ENCODE assay signal across 8 cellular contexts in the genomic region with DNA sequence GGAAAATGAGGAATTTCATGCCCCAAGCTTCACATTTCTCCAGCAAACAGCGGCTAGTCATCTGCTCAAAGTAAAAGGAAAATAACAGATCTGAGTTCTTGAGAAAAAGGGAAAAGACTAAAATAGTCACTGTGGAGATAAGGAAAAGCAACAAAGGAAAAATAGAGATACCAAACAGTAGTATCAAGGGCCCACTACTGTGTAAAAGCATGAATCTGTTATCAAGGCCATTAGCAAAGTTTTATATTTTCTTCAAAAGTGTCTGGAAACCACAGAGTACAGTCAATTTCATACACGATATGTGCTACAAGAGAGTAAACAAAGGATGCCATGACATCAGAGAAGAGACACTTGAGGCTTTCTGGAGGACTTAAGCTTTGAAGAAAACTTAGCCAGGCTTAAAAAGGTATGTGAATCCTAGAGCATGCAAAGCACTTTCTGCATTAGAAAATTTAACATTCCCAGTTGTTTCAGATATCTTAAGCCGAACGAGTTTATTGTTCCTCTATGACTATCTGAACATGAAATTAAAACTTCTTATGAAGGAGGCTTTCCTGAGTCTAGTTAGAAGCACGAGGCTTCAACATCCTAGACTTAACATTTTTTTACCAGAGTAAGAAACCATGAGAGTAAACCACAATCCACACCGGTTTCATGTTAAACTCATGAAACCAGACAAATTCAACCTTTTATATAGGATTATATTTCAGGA. TPM values are rescaled to one million over a fixed set of nuclear protein-coding genes. Genes with fewer than 3 reads are reported as not detected.
A peak's percentile ranks its signal among the peaks of the same experiment; 100 is the strongest.
DNase-seq lines count a peak whose midpoint lies in the region; ATAC-seq and TF ChIP-seq lines count a peak whose summit lies in the region.

No MANE protein-coding gene starts in this region.

- POLR2A ChIA-PET in BJ (lab: Charles Lee): no interaction called here
- POLR2A ChIA-PET in activated CD4-positive, alpha-beta memory T cell treated with anti-CD3 and anti-CD28 coated beads, Interleukin-2, amount 10 ng/mL, durations not matched to agents 7 days and 5 days (lab: Charles Lee): interaction anchor here (0.8 to 2.5 kb wide), 7 partner anchors 12 to 344 kb away, joined by 3 to 10 read pairs (median 5); a partner anchor contains a TSS

- H3K9me3 ChIP-seq in WERI-Rb-1 (ENCODE audit: severe bottlenecking): no peaks in the 10 kb centered on the region

- H3K4me3 Mint-ChIP-seq in activated CD4-positive, alpha-beta memory T cell treated with anti-CD3 and anti-CD28 coated beads, Interleukin-2, amount 10 ng/mL, durations not matched to agents 7 days and 5 days: no peak overlapping the region

- no peak for DNase-seq in BJ (ENCODE audit: low read depth)
- DNase-seq in WERI-Rb-1: no peak
- DNase-seq in left kidney (ENCODE audit: low read depth, low spot score): peak; percentile 58
- DNase-seq in activated CD4-positive, alpha-beta memory T cell treated with anti-CD3 and anti-CD28 coated beads, Interleukin-2, amount 10 ng/mL, durations not matched to agents 7 days and 5 days: no peak
- DNase-seq in SW480 (ENCODE audit: low spot score): no peak
- DNase-seq in activated CD8-positive, alpha-beta memory T cell treated with anti-CD3 and anti-CD28 coated beads, Interleukin-2, amount 50 U/mL, for 4 hours: no peak

- no peaks in the 10 kb centered on the region for H3K27me3 Mint-ChIP-seq in activated CD4-positive, alpha-beta memory T cell treated with anti-CD3 and anti-CD28 coated beads, Interleukin-2, amount 10 ng/mL, durations not matched to agents 7 days and 5 days

- TF ChIP-seq CTCF in BJ (IDR thresholded peaks at IDR 0.05; ENCODE audit: insufficient read depth, low read depth, low read length) (no peak), WERI-Rb-1 (IDR thresholded peaks at IDR 0.05; ENCODE audit: low read depth, low read length) (no peak)

- peaks cover 30% of the 10 kb centered on the region for H3K36me3 Mint-ChIP-seq in activated CD4-positive, alpha-beta memory T cell treated with anti-CD3 and anti-CD28 coated beads, Interleukin-2, amount 10 ng/mL, durations not matched to agents 7 days and 5 days (ENCODE audit: low read depth)

- H3K36me3 ChIP-seq in BJ (ENCODE audit: control insufficient read depth, insufficient read depth, low read length) (no peaks in the 10 kb centered on the region), WERI-Rb-1 (no peaks in the 10 kb centered on the region; the same call in 1 of the 2 replicates)

- H3K4me3 ChIP-seq in BJ (ENCODE audit: low read depth, low read length) (peak overlapping the region; percentile 93), WERI-Rb-1 (ENCODE audit: low read depth, low read length) (peak overlapping the region; percentile 100)

- no peak overlapping the region for H3K27ac ChIP-seq in WERI-Rb-1

- no peaks in the 10 kb centered on the region for H3K9me3 Mint-ChIP-seq in activated CD4-positive, alpha-beta memory T cell treated with anti-CD3 and anti-CD28 coated beads, Interleukin-2, amount 10 ng/mL, durations not matched to agents 7 days and 5 days

- H3K27me3 ChIP-seq in BJ (ENCODE audit: control insufficient read depth, insufficient read depth, low read length) (no peaks in the 10 kb centered on the region), WERI-Rb-1 (ENCODE audit: insufficient read depth, low read depth, severe bottlenecking) (no peaks in the 10 kb centered on the region)

- CTCF ChIA-PET in BJ (lab: Yijun Ruan, JAX): interaction anchor here (1.0 to 1.4 kb wide), 3 partner anchors 8 to 33 kb away, joined by 3 to 4 read pairs (median 3); no protein-coding TSS in a partner anchor
- CTCF ChIA-PET in activated CD4-positive, alpha-beta memory T cell treated with anti-CD3 and anti-CD28 coated beads, Interleukin-2, amount 10 ng/mL, durations not matched to agents 7 days and 5 days (lab: Charles Lee): interaction anchor here (0.7 to 1.2 kb wide), 5 partner anchors 9 to 1175 kb away, joined by 3 to 4 read pairs (median 3); a partner anchor contains a TSS

- ATAC-seq in GM19023 (IDR thresholded peaks at IDR 0.05; ENCODE audit: unreplicated experiment) (peak; percentile 3), HG03135 (IDR thresholded peaks at IDR 0.05; ENCODE audit: unreplicated experiment) (peak; percentile 24)

- no peak overlapping the region for H3K27ac Mint-ChIP-seq in activated CD4-positive, alpha-beta memory T cell treated with anti-CD3 and anti-CD28 coated beads, Interleukin-2, amount 10 ng/mL, durations not matched to agents 7 days and 5 days

- H3K4me1 Mint-ChIP-seq in activated CD4-positive, alpha-beta memory T cell treated with anti-CD3 and anti-CD28 coated beads, Interleukin-2, amount 10 ng/mL, durations not matched to agents 7 days and 5 days: peaks cover 23% of the 10 kb centered on the region

RNA-seq across cellular contexts. Expression of a gene that starts 1.2 kb away (rescaled TPM):
- 2.8 and 7.4 TPM in 2 replicates for polyA plus RNA-seq in BJ (2011; rRNA removed)
- polyA minus RNA-seq in BJ (2011; rRNA and poly(A)+ RNA removed): 3.0 and 3.1 TPM in 2 replicates
- 10 to 100 TPM; 19.6 to 19.9 TPM for total RNA-seq in activated CD4-positive, alpha-beta memory T cell treated with anti-CD3 and anti-CD28 coated beads, Interleukin-2, amount 10 ng/mL, durations not matched to agents 7 days and 5 days

RNA-seq across cellular contexts. Expression of a gene that starts 43.6 kb away (rescaled TPM):
- 28.9 and 59.8 TPM in 2 replicates for polyA plus RNA-seq in BJ (2011; rRNA removed)
- polyA minus RNA-seq in BJ (2011; rRNA and poly(A)+ RNA removed): 16.0 and 19.3 TPM in 2 replicates
- 10 to 100 TPM; 76.6 to 77.7 TPM for total RNA-seq in activated CD4-positive, alpha-beta memory T cell treated with anti-CD3 and anti-CD28 coated beads, Interleukin-2, amount 10 ng/mL, durations not matched to agents 7 days and 5 days
